ENCODE assay signal across 1 cellular context in the genomic region with DNA sequence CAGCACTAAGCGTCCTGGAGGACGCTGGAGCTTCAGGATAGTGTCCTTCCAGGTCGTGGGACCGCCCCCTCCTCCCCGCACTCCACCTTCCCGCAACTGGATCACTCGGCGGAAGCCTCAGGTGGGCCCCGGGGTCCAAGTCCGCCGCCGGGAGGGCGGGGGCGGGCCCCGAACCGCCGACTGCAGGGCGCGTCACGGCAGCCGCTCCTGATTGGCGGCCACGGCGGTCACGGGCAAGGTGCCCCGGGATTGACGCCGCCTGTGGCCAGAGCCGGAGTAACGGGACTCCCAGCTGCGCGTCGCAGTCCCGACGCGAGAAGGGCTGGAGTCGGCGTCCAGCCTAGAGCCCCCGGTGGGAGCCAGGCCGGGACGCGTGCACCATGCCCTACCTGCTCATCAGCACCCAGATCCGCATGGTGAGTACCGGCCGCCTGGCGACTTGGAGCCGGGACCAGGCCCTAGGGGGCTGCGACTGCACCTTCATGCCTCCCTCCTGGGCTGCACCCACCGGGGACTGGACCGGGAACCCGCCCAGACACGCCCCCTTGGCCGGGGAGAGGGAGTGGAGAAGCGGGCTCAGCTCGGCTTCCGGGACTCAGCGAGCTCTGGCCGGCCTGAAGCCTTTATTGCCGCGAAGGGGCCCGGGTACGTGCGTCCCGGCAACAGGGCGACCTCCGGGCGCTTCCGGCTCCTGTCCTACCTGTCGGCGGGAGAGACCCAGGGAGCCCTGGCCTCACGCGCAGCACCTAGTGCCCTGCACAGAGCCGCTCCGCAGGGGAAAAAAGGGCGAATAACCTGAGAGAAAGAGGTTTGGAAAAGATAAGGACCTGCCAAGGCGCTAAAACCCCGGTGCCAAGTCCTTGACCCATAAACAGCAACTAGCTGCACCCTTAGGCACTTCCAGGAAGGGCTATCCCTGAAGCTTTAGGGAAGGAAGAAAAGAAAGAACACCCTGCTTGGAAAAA.
TF ChIP-seq lines count a peak whose summit lies in the region.

A gene (plus strand): TSS at position 268 of the 965 bp plus-strand sequence. CDS start 113 bp downstream, at position 381.

TF ChIP-seq in HepG2, 621 proteins besides CTCF, POLR2A, EP300 and RAD21 (continued from another document and continues in another):
- TF ChIP-seq, protein P1, sequence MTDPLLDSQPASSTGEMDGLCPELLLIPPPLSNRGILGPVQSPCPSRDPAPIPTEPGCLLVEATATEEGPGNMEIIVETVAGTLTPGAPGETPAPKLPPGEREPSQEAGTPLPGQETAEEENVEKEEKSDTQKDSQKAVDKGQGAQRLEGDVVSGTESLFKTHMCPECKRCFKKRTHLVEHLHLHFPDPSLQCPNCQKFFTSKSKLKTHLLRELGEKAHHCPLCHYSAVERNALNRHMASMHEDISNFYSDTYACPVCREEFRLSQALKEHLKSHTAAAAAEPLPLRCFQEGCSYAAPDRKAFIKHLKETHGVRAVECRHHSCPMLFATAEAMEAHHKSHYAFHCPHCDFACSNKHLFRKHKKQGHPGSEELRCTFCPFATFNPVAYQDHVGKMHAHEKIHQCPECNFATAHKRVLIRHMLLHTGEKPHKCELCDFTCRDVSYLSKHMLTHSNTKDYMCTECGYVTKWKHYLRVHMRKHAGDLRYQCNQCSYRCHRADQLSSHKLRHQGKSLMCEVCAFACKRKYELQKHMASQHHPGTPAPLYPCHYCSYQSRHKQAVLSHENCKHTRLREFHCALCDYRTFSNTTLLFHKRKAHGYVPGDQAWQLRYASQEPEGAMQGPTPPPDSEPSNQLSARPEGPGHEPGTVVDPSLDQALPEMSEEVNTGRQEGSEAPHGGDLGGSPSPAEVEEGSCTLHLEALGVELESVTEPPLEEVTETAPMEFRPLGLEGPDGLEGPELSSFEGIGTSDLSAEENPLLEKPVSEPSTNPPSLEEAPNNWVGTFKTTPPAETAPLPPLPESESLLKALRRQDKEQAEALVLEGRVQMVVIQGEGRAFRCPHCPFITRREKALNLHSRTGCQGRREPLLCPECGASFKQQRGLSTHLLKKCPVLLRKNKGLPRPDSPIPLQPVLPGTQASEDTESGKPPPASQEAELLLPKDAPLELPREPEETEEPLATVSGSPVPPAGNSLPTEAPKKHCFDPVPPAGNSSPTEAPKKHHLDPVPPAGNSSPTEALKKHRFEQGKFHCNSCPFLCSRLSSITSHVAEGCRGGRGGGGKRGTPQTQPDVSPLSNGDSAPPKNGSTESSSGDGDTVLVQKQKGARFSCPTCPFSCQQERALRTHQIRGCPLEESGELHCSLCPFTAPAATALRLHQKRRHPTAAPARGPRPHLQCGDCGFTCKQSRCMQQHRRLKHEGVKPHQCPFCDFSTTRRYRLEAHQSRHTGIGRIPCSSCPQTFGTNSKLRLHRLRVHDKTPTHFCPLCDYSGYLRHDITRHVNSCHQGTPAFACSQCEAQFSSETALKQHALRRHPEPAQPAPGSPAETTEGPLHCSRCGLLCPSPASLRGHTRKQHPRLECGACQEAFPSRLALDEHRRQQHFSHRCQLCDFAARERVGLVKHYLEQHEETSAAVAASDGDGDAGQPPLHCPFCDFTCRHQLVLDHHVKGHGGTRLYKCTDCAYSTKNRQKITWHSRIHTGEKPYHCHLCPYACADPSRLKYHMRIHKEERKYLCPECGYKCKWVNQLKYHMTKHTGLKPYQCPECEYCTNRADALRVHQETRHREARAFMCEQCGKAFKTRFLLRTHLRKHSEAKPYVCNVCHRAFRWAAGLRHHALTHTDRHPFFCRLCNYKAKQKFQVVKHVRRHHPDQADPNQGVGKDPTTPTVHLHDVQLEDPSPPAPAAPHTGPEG (CRISPR knock-in tag; IDR thresholded peaks at IDR 0.05): peak; percentile 66
- TF ChIP-seq ZNF235 (CRISPR knock-in tag; IDR thresholded peaks at IDR 0.05; ENCODE audit: borderline replicate concordance) (0 out of 2 replicates have a peak, but pooled peaks have one; percentile 77), HNRNPLL (IDR thresholded peaks at IDR 0.05; ENCODE audit: low read depth, low read length, poor library complexity, severe bottlenecking) (peak; percentile 79), ZNF451 (CRISPR knock-in tag; IDR thresholded peaks at IDR 0.05) (peak; percentile 88), ZKSCAN1 (IDR thresholded peaks at IDR 0.05; ENCODE audit: low read length) (no peak), MAZ (IDR thresholded peaks at IDR 0.05; ENCODE audit: borderline replicate concordance, low read depth, low read length) (peak; percentile 60; the same call in 1 of the 2 replicates), MAZ (CRISPR knock-in tag; IDR thresholded peaks at IDR 0.05; ENCODE audit: low read depth) (peak; percentile 89), ZSCAN21 (CRISPR knock-in tag; IDR thresholded peaks at IDR 0.05; ENCODE audit: borderline replicate concordance) (peak; percentile 93), MXI1 (IDR thresholded peaks at IDR 0.05; ENCODE audit: borderline replicate concordance, low read depth, low read length) (peak; percentile 60; the same call in 1 of the 3 replicates), KLF9 (CRISPR knock-in tag; IDR thresholded peaks at IDR 0.05; ENCODE audit: low read depth) (peak; percentile 92), RFX5 (IDR thresholded peaks at IDR 0.05; ENCODE audit: low read depth, low read length) (peak; percentile 51), ZNF138 (CRISPR knock-in tag; IDR thresholded peaks at IDR 0.05; ENCODE audit: low read depth) (peak; percentile 73), ZNF136 (CRISPR knock-in tag; IDR thresholded peaks at IDR 0.05; ENCODE audit: low read depth) (0 out of 2 replicates have a peak, but pooled peaks have one; percentile 32), ZBTB20 (CRISPR knock-in tag; IDR thresholded peaks at IDR 0.05; ENCODE audit: borderline replicate concordance, low read depth) (peak; percentile 63; the same call in 1 of the 2 replicates), HMGA1 (CRISPR knock-in tag; conservative IDR thresholded peaks at IDR 0.05) (no peak), ZNF558 (CRISPR knock-in tag; IDR thresholded peaks at IDR 0.05; ENCODE audit: borderline replicate concordance) (peak; percentile 52; the same call in 1 of the 2 replicates), TEAD3 (CRISPR knock-in tag; optimal IDR thresholded peaks at IDR 0.05; ENCODE audit: borderline replicate concordance) (peak; percentile 24), ZNF331 (CRISPR knock-in tag; IDR thresholded peaks at IDR 0.05) (no peak), KAT7 (CRISPR knock-in tag; IDR thresholded peaks at IDR 0.05; ENCODE audit: borderline replicate concordance) (peak; percentile 41), SIN3B (IDR thresholded peaks at IDR 0.05; ENCODE audit: low read length) (no peak), NONO (IDR thresholded peaks at IDR 0.05) (no peak), NONO (CRISPR knock-in tag; conservative IDR thresholded peaks at IDR 0.05) (peak; percentile 93), ARNT2 (CRISPR knock-in tag; IDR thresholded peaks at IDR 0.05; ENCODE audit: low read depth) (no peak), ZNF205 (CRISPR knock-in tag; IDR thresholded peaks at IDR 0.05) (peak; percentile 72; the same call in 1 of the 2 replicates), ZNF703 (CRISPR knock-in tag; IDR thresholded peaks at IDR 0.05; ENCODE audit: borderline replicate concordance) (no peak; the same call in 1 of the 2 replicates), ZNF431 (CRISPR knock-in tag; IDR thresholded peaks at IDR 0.05; ENCODE audit: borderline replicate concordance, low read depth) (0 out of 2 replicates have a peak, but pooled peaks have one; percentile 69)
- TF ChIP-seq, protein P2, sequence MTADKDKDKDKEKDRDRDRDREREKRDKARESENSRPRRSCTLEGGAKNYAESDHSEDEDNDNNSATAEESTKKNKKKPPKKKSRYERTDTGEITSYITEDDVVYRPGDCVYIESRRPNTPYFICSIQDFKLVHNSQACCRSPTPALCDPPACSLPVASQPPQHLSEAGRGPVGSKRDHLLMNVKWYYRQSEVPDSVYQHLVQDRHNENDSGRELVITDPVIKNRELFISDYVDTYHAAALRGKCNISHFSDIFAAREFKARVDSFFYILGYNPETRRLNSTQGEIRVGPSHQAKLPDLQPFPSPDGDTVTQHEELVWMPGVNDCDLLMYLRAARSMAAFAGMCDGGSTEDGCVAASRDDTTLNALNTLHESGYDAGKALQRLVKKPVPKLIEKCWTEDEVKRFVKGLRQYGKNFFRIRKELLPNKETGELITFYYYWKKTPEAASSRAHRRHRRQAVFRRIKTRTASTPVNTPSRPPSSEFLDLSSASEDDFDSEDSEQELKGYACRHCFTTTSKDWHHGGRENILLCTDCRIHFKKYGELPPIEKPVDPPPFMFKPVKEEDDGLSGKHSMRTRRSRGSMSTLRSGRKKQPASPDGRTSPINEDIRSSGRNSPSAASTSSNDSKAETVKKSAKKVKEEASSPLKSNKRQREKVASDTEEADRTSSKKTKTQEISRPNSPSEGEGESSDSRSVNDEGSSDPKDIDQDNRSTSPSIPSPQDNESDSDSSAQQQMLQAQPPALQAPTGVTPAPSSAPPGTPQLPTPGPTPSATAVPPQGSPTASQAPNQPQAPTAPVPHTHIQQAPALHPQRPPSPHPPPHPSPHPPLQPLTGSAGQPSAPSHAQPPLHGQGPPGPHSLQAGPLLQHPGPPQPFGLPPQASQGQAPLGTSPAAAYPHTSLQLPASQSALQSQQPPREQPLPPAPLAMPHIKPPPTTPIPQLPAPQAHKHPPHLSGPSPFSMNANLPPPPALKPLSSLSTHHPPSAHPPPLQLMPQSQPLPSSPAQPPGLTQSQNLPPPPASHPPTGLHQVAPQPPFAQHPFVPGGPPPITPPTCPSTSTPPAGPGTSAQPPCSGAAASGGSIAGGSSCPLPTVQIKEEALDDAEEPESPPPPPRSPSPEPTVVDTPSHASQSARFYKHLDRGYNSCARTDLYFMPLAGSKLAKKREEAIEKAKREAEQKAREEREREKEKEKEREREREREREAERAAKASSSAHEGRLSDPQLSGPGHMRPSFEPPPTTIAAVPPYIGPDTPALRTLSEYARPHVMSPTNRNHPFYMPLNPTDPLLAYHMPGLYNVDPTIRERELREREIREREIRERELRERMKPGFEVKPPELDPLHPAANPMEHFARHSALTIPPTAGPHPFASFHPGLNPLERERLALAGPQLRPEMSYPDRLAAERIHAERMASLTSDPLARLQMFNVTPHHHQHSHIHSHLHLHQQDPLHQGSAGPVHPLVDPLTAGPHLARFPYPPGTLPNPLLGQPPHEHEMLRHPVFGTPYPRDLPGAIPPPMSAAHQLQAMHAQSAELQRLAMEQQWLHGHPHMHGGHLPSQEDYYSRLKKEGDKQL (CRISPR knock-in tag; IDR thresholded peaks at IDR 0.05; ENCODE audit: low read depth): peak; percentile 68; the same call in 1 of the 2 replicates
- TF ChIP-seq, protein P3, sequence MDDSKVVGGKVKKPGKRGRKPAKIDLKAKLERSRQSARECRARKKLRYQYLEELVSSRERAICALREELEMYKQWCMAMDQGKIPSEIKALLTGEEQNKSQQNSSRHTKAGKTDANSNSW (CRISPR knock-in tag; IDR thresholded peaks at IDR 0.05; ENCODE audit: borderline replicate concordance): peak; percentile 93; the same call in 1 of the 2 replicates
- TF ChIP-seq, protein P4, sequence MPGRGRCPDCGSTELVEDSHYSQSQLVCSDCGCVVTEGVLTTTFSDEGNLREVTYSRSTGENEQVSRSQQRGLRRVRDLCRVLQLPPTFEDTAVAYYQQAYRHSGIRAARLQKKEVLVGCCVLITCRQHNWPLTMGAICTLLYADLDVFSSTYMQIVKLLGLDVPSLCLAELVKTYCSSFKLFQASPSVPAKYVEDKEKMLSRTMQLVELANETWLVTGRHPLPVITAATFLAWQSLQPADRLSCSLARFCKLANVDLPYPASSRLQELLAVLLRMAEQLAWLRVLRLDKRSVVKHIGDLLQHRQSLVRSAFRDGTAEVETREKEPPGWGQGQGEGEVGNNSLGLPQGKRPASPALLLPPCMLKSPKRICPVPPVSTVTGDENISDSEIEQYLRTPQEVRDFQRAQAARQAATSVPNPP (CRISPR knock-in tag; IDR thresholded peaks at IDR 0.05): peak; percentile 19; the same call in 1 of the 2 replicates
- TF ChIP-seq, protein P5, sequence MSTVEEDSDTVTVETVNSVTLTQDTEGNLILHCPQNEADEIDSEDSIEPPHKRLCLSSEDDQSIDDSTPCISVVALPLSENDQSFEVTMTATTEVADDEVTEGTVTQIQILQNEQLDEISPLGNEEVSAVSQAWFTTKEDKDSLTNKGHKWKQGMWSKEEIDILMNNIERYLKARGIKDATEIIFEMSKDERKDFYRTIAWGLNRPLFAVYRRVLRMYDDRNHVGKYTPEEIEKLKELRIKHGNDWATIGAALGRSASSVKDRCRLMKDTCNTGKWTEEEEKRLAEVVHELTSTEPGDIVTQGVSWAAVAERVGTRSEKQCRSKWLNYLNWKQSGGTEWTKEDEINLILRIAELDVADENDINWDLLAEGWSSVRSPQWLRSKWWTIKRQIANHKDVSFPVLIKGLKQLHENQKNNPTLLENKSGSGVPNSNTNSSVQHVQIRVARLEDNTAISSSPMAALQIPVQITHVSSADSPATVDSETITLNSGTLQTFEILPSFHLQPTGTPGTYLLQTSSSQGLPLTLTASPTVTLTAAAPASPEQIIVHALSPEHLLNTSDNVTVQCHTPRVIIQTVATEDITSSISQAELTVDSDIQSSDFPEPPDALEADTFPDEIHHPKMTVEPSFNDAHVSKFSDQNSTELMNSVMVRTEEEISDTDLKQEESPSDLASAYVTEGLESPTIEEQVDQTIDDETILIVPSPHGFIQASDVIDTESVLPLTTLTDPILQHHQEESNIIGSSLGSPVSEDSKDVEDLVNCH (CRISPR knock-in tag; IDR thresholded peaks at IDR 0.05): no peak
- TF ChIP-seq, protein P6, sequence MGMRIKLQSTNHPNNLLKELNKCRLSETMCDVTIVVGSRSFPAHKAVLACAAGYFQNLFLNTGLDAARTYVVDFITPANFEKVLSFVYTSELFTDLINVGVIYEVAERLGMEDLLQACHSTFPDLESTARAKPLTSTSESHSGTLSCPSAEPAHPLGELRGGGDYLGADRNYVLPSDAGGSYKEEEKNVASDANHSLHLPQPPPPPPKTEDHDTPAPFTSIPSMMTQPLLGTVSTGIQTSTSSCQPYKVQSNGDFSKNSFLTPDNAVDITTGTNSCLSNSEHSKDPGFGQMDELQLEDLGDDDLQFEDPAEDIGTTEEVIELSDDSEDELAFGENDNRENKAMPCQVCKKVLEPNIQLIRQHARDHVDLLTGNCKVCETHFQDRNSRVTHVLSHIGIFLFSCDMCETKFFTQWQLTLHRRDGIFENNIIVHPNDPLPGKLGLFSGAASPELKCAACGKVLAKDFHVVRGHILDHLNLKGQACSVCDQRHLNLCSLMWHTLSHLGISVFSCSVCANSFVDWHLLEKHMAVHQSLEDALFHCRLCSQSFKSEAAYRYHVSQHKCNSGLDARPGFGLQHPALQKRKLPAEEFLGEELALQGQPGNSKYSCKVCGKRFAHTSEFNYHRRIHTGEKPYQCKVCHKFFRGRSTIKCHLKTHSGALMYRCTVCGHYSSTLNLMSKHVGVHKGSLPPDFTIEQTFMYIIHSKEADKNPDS (CRISPR knock-in tag; IDR thresholded peaks at IDR 0.05): peak; percentile 76; the same call in 1 of the 2 replicates
- TF ChIP-seq, protein P7, sequence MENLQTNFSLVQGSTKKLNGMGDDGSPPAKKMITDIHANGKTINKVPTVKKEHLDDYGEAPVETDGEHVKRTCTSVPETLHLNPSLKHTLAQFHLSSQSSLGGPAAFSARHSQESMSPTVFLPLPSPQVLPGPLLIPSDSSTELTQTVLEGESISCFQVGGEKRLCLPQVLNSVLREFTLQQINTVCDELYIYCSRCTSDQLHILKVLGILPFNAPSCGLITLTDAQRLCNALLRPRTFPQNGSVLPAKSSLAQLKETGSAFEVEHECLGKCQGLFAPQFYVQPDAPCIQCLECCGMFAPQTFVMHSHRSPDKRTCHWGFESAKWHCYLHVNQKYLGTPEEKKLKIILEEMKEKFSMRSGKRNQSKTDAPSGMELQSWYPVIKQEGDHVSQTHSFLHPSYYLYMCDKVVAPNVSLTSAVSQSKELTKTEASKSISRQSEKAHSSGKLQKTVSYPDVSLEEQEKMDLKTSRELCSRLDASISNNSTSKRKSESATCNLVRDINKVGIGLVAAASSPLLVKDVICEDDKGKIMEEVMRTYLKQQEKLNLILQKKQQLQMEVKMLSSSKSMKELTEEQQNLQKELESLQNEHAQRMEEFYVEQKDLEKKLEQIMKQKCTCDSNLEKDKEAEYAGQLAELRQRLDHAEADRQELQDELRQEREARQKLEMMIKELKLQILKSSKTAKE (CRISPR knock-in tag; IDR thresholded peaks at IDR 0.05; ENCODE audit: borderline replicate concordance): peak; percentile 57; the same call in 1 of the 2 replicates
